ENCODE assay signal across 1 cellular context in genomic region chr19:31962565-31962996, GRCh38.
TF ChIP-seq lines count a peak whose summit lies in the region.

No MANE protein-coding gene starts in this region.

TF ChIP-seq in HepG2, 621 proteins besides CTCF, POLR2A, EP300 and RAD21 (continued from another document and continues in another):
- TF ChIP-seq STAT6 (CRISPR knock-in tag; IDR thresholded peaks at IDR 0.05; ENCODE audit: borderline replicate concordance) (no peak), PAXIP1 (CRISPR knock-in tag; conservative IDR thresholded peaks at IDR 0.05) (peak; percentile 90), FOXP4 (CRISPR knock-in tag; IDR thresholded peaks at IDR 0.05) (0 out of 2 replicates have a peak, but pooled peaks have one; percentile 28), TBL1XR1 (IDR thresholded peaks at IDR 0.05; ENCODE audit: borderline replicate concordance, low read length, partially characterized antibody) (no peak), ZNF652 (CRISPR knock-in tag; IDR thresholded peaks at IDR 0.05; ENCODE audit: borderline replicate concordance, low read depth) (no peak), AHDC1 (CRISPR knock-in tag; IDR thresholded peaks at IDR 0.05; ENCODE audit: borderline replicate concordance) (peak; percentile 59; the same call in 1 of the 2 replicates), ZNF615 (CRISPR knock-in tag; IDR thresholded peaks at IDR 0.05; ENCODE audit: borderline replicate concordance) (no peak), FOSL2 (CRISPR knock-in tag; IDR thresholded peaks at IDR 0.05) (0 out of 2 replicates have a peak, but pooled peaks have one; percentile 8), AGO1 (IDR thresholded peaks at IDR 0.05; ENCODE audit: low read depth, low read length, poor library complexity, severe bottlenecking) (no peak), ZNF839 (CRISPR knock-in tag; IDR thresholded peaks at IDR 0.05; ENCODE audit: borderline replicate concordance) (no peak), ZZZ3 (CRISPR knock-in tag; IDR thresholded peaks at IDR 0.05; ENCODE audit: borderline replicate concordance) (no peak), ZNF646 (CRISPR knock-in tag; IDR thresholded peaks at IDR 0.05) (no peak; the same call in 1 of the 2 replicates), ZNF75D (CRISPR knock-in tag; IDR thresholded peaks at IDR 0.05; ENCODE audit: borderline replicate concordance) (no peak), ZNF710 (CRISPR knock-in tag; IDR thresholded peaks at IDR 0.05; ENCODE audit: borderline replicate concordance) (peak; percentile 84; the same call in 1 of the 2 replicates), HNF4G (IDR thresholded peaks at IDR 0.05; ENCODE audit: borderline replicate concordance, low read depth, low read length) (peak; percentile 49), HNF4G (CRISPR knock-in tag; IDR thresholded peaks at IDR 0.05; ENCODE audit: borderline replicate concordance, low read depth) (0 out of 2 replicates have a peak, but pooled peaks have one; percentile 25), NR2F6 (IDR thresholded peaks at IDR 0.05) (no peak), NR2F6 (CRISPR knock-in tag; IDR thresholded peaks at IDR 0.05) (no peak), ARID2 (CRISPR knock-in tag; IDR thresholded peaks at IDR 0.05; ENCODE audit: borderline replicate concordance) (no peak), NFRKB (IDR thresholded peaks at IDR 0.05) (no peak)
